15 cellular contexts compared by ENCODE assay signal in genomic region chr16:14240216-14240843, GRCh38.
DNase-seq lines count a peak whose midpoint lies in the region; ATAC-seq, FAIRE-seq and TF ChIP-seq lines count a peak whose summit lies in the region.
"Had no signal": no experiment of that assay in that cellular context is flagged by ENCODE, and none has a peak within 500 bp of the region (broad histone marks: within the 10 kb centered on the region; RNA-seq: fewer than 3 reads in every experiment).

No MANE protein-coding gene starts in this region.

- H2AFZ ChIP-seq in fibroblast of lung (ENCODE audit: low read length) = no peak overlapping the region

- H3K4me3 ChIP-seq in A549 = no peak overlapping the region
- H3K4me3 ChIP-seq in fibroblast of lung (replicated peaks in 1 of 4; ENCODE audit: control extremely low read depth in 1 of 4, insufficient read depth in 1 of 4, low read depth in 3 of 4, low read length in 4 of 4) = no peak overlapping the region
- H3K4me3 ChIP-seq in lower lobe of right lung = no peak overlapping the region

- intact Hi-C loops in lower lobe of right lung (cut with DNase I) = no loop called here

- H3K4me2 ChIP-seq in A549 (no peak overlapping the region), fibroblast of lung (ENCODE audit: extremely low read depth, insufficient read depth, low read length) (no peak overlapping the region)

- no peak for TF ChIP-seq POLR2A in A549 (IDR thresholded peaks at IDR 0.05; ENCODE audit: low read length)

- DNase-seq in A549 (ENCODE audit: low read depth in 1 of 2, low spot score in 1 of 2) (no peak), MV-4-11 (lab: John Stamatoyannopoulos, UW) (peak; percentile 11), fibroblast of lung (ENCODE audit: low read depth in 2 of 2) (peak; percentile 17 to 67), lower lobe of right lung (no peak), T1000 (lab: John Stamatoyannopoulos, UW) (no peak), SK-N-DZ (ENCODE audit: low spot score) (no peak)
- DNase-seq: activated CD4-positive, alpha-beta T cell treated with anti-CD3 and anti-CD28 coated beads, Interleukin-2, amount 50 U/mL, for 1 hour; activated naive CD8-positive, alpha-beta T cell treated with anti-CD3 and anti-CD28 coated beads, Interleukin-2, amount 50 U/mL, for 24 hours; activated T-cell treated with anti-CD3 and anti-CD28 coated beads, Interleukin-2, amount 50 U/mL, for 1 hour; cerebellar nuclear complex; islet precursor cell; NCI-H1092 treated with DMSO at 0.1 percent for 48 hours had no signal

- H3K9ac ChIP-seq in fibroblast of lung (ENCODE audit: insufficient read depth, low read length) = no peak overlapping the region

- no peaks in the 10 kb centered on the region for H4K20me1 ChIP-seq in fibroblast of lung (ENCODE audit: control insufficient read depth, extremely low read depth, insufficient read depth, low read length)

- WGBS in A549 (ENCODE audit: missing lambda C conversion rate) = 89% methylated on average over 10 of the region's 10 CpGs

- TF ChIP-seq CTCF in A549 (IDR thresholded peaks at IDR 0.05) (no peak), fibroblast of lung (conservative IDR thresholded peaks at IDR 0.05 in 1 of 2, IDR thresholded peaks at IDR 0.05 in 1 of 2; ENCODE audit: low read depth in 1 of 2, low read length in 2 of 2) (no peak), lower lobe of right lung (IDR thresholded peaks at IDR 0.05) (no peak)

- TF ChIP-seq EP300 in A549 (IDR thresholded peaks at IDR 0.05) = no peak

- POLR2A ChIA-PET in A549 (lab: Yijun Ruan, JAX) = no interaction called here

- H3K79me2 ChIP-seq in fibroblast of lung (ENCODE audit: control insufficient read depth, insufficient read depth, low read length) = no peaks in the 10 kb centered on the region

- H3K27ac ChIP-seq in A549 (no peak overlapping the region), fibroblast of lung (ENCODE audit: insufficient read depth, low read length) (no peak overlapping the region), lower lobe of right lung (no peak overlapping the region)

- H3K4me1 ChIP-seq in A549 = no peaks in the 10 kb centered on the region
- H3K4me1 ChIP-seq in fibroblast of lung (ENCODE audit: control insufficient read depth, extremely low read depth, insufficient read depth, low read length) = no peaks in the 10 kb centered on the region
- H3K4me1 ChIP-seq in lower lobe of right lung = no peaks in the 10 kb centered on the region

- H3K27me3 ChIP-seq in fibroblast of lung (ENCODE audit: control insufficient read depth, insufficient read depth, low read length) (no peaks in the 10 kb centered on the region), lower lobe of right lung (ENCODE audit: low read depth) (no peaks in the 10 kb centered on the region)

- H3K9me3 ChIP-seq in A549 = no peaks in the 10 kb centered on the region
- no peaks in the 10 kb centered on the region for H3K9me3 ChIP-seq in fibroblast of lung (ENCODE audit: control insufficient read depth, insufficient read depth, low read depth, low read length)
- no peaks in the 10 kb centered on the region for H3K9me3 ChIP-seq in lower lobe of right lung

- H3K36me3 ChIP-seq in fibroblast of lung (ENCODE audit: control insufficient read depth, insufficient read depth, low read length) (no peaks in the 10 kb centered on the region), lower lobe of right lung (peaks cover 87% of the 10 kb centered on the region)

- no peak for FAIRE-seq in A549 (lab: Jason Lieb, UNC)
- FAIRE-seq: GM19239 had no signal

- no peak for TF ChIP-seq RAD21 in A549 (conservative IDR thresholded peaks at IDR 0.05 in 1 of 2, IDR thresholded peaks at IDR 0.05 in 1 of 2)

- ATAC-seq in A549 (no peak), lower lobe of right lung (peak; percentile 50 to 59), HG03280 (IDR thresholded peaks at IDR 0.05; ENCODE audit: unreplicated experiment) (no peak), HG03378 (IDR thresholded peaks at IDR 0.05; ENCODE audit: unreplicated experiment) (no peak)
- ATAC-seq: activated naive CD8-positive, alpha-beta T cell treated with anti-CD3 and anti-CD28 coated beads, Interleukin-2, amount 50 U/mL, for 24 hours had no signal

- CTCF ChIA-PET in A549 (lab: Yijun Ruan, JAX) = interaction anchor here (0.8 to 3.1 kb wide), 2 partner anchors 9 to 317 kb away, joined by 3 to 15 read pairs; no protein-coding TSS in a partner anchor

TF ChIP-seq in A549, 52 proteins besides CTCF, POLR2A, EP300 and RAD21:
- peak; percentile 41 for TF ChIP-seq MAFK (IDR thresholded peaks at IDR 0.05; ENCODE audit: partially characterized antibody)
- no peak for TF ChIP-seq PBX3 (IDR thresholded peaks at IDR 0.05)
- TF ChIP-seq FOXS1 (CRISPR knock-in tag; IDR thresholded peaks at IDR 0.05) = no peak
TF ChIP-seq in A549: peak in this region for 1.

Comparison
In these comparisons a context has a peak if more than half of its experiments do, and no peak if none do; other contexts are left out.
1. ATAC-seq: peak in lower lobe of right lung (2 of 2); none in A549 (0 of 2), HG03280 (single experiment) and HG03378 (single experiment).
2. DNase-seq: peak in MV-4-11 (single experiment) and fibroblast of lung (2 of 2); none in A549 (0 of 2), lower lobe of right lung (single experiment), T1000 (single experiment) and SK-N-DZ (single experiment).